ENCODE assay signal across 8 cellular contexts in genomic region chr9:71911908-71912325, GRCh38. TPM values are rescaled to one million over a fixed set of nuclear protein-coding genes. Genes with fewer than 3 reads are reported as not detected.
DNase-seq lines count a peak whose midpoint lies in the region; ATAC-seq and TF ChIP-seq lines count a peak whose summit lies in the region.

No MANE protein-coding gene starts in this region.

- peaks cover 40% of the 10 kb centered on the region for H3K4me1 Mint-ChIP-seq in progenitor cell of endocrine pancreas (ENCODE audit: low read depth)

- peaks cover 75% of the 10 kb centered on the region for H3K79me2 ChIP-seq in fibroblast of lung (ENCODE audit: control insufficient read depth, insufficient read depth, low read length)

- no peaks in the 10 kb centered on the region for H3K27me3 Mint-ChIP-seq in progenitor cell of endocrine pancreas

- ATAC-seq in HG03039 (IDR thresholded peaks at IDR 0.05; ENCODE audit: unreplicated experiment), result no peak

- peak overlapping the region; percentile 84 for H3K4me2 ChIP-seq in fibroblast of lung (ENCODE audit: extremely low read depth, insufficient read depth, low read length)

- peak overlapping the region; percentile 66 for H3K9ac ChIP-seq in fibroblast of lung (ENCODE audit: insufficient read depth, low read length)

- no peaks in the 10 kb centered on the region for H3K27me3 ChIP-seq in SJCRH30
- H3K27me3 ChIP-seq in fibroblast of lung (ENCODE audit: control insufficient read depth, insufficient read depth, low read length), result no peaks in the 10 kb centered on the region

- H3K36me3 ChIP-seq in SJCRH30 (no peaks in the 10 kb centered on the region), fibroblast of lung (ENCODE audit: control insufficient read depth, insufficient read depth, low read length) (no peaks in the 10 kb centered on the region)

- CTCF ChIA-PET in GM10248 (lab: Yijun Ruan, JAX), result interaction anchor here (0.8 to 2.8 kb wide), 6 partner anchors 9 to 93 kb away, joined by 3 to 9 read pairs (median 4); no protein-coding TSS in a partner anchor

- H2AFZ ChIP-seq in fibroblast of lung (ENCODE audit: low read length), result peak overlapping the region; percentile 44

- DNase-seq in EH (ENCODE audit: low read depth) (peak; percentile 74), SJCRH30 (no peak), fibroblast of lung (ENCODE audit: low read depth in 2 of 2) (peak; percentile 54 to 63), progenitor cell of endocrine pancreas (ENCODE audit: low spot score, unreplicated experiment) (no peak), GM10248 (ENCODE audit: extremely low spot score) (no peak), SHP77 treated with DMSO at 0.1 percent for 48 hours (lab: John Stamatoyannopoulos, UW) (no peak), DMS79 (lab: John Stamatoyannopoulos, UW) (no peak)

- H3K4me1 ChIP-seq in SJCRH30, result no peaks in the 10 kb centered on the region
- peaks cover 4% of the 10 kb centered on the region for H3K4me1 ChIP-seq in fibroblast of lung (ENCODE audit: control insufficient read depth, extremely low read depth, insufficient read depth, low read length)

- H3K4me3 ChIP-seq in SJCRH30 (peak overlapping the region; percentile 75), fibroblast of lung (replicated peaks in 1 of 4; ENCODE audit: control extremely low read depth in 1 of 4, insufficient read depth in 1 of 4, low read depth in 3 of 4, low read length in 4 of 4) (peak overlapping the region; percentile 54 to 92 (median 68))

- no peaks in the 10 kb centered on the region for H3K36me3 Mint-ChIP-seq in progenitor cell of endocrine pancreas (ENCODE audit: insufficient read depth)

- H3K9me3 Mint-ChIP-seq in progenitor cell of endocrine pancreas (ENCODE audit: low read depth), result no peaks in the 10 kb centered on the region

- H3K9me3 ChIP-seq in SJCRH30 (replicated peaks), result no peaks in the 10 kb centered on the region
- no peaks in the 10 kb centered on the region for H3K9me3 ChIP-seq in fibroblast of lung (ENCODE audit: control insufficient read depth, insufficient read depth, low read depth, low read length)

- H3K27ac ChIP-seq in SJCRH30 (peak overlapping the region; percentile 35), fibroblast of lung (ENCODE audit: insufficient read depth, low read length) (peak overlapping the region; percentile 70)

- H4K20me1 ChIP-seq in fibroblast of lung (ENCODE audit: control insufficient read depth, extremely low read depth, insufficient read depth, low read length), result no peaks in the 10 kb centered on the region

- TF ChIP-seq CTCF in fibroblast of lung (conservative IDR thresholded peaks at IDR 0.05 in 1 of 2, IDR thresholded peaks at IDR 0.05 in 1 of 2; ENCODE audit: low read depth in 1 of 2, low read length in 2 of 2) (no peak), progenitor cell of endocrine pancreas (IDR thresholded peaks at IDR 0.05; ENCODE audit: unreplicated experiment) (no peak), GM10248 (IDR thresholded peaks at IDR 0.05; ENCODE audit: control extremely low read depth, extremely low read depth, low read depth, missing control alignments) (no peak)

- H3K27ac Mint-ChIP-seq in progenitor cell of endocrine pancreas, result peak overlapping the region; percentile 100

- H3K4me3 Mint-ChIP-seq in progenitor cell of endocrine pancreas (ENCODE audit: low read depth), result peak overlapping the region; percentile 98

- POLR2A ChIA-PET in GM10248 (lab: Yijun Ruan, JAX), result interaction anchor here (1.1 to 1.5 kb wide), 5 partner anchors 13 to 453 kb away, joined by 3 to 9 read pairs (median 5); partner anchors contain the start of gene ZFAND5

RNA-seq across cellular contexts. Expression of gene C9orf85, which starts 0.5 kb away (rescaled TPM):
- total RNA-seq in SJCRH30 (2014; rRNA removed; shearing (Covaris generic)), result 26.4 and 28.3 TPM in 2 replicates
- 13.4 and 17.3 TPM in 2 replicates for total RNA-seq in fibroblast of lung
- polyA plus RNA-seq in fibroblast of lung, result 21.7 and 22.5 TPM in 2 replicates
- 10.9 and 12.8 TPM in 2 replicates for polyA plus RNA-seq in fibroblast of lung (2012)
- polyA minus RNA-seq in fibroblast of lung (ENCODE audit: low replicate concordance), result 2.5 and 7.0 TPM in 2 replicates
- total RNA-seq in progenitor cell of endocrine pancreas, result 12.3 and 16.1 TPM in 2 replicates

RNA-seq across cellular contexts. Expression of gene ABHD17B, which starts 0.9 kb away (rescaled TPM):
- 43.2 and 48.2 TPM in 2 replicates for total RNA-seq in SJCRH30 (2014; rRNA removed; shearing (Covaris generic))
- total RNA-seq in fibroblast of lung, result 17.7 and 20.6 TPM in 2 replicates
- 14.6 and 15.4 TPM in 2 replicates for polyA plus RNA-seq in fibroblast of lung
- 7.4 and 9.4 TPM in 2 replicates for polyA plus RNA-seq in fibroblast of lung (2012)
- 2.1 and 4.2 TPM in 2 replicates for polyA minus RNA-seq in fibroblast of lung (ENCODE audit: low replicate concordance)
- 38.3 TPM in 2 replicates for total RNA-seq in progenitor cell of endocrine pancreas

Comparison
In these comparisons a context has a peak if more than half of its experiments do, and no peak if none do; other contexts are left out.
1. DNase-seq: peak in EH (single experiment) and fibroblast of lung (2 of 2); none in SJCRH30 (0 of 2), progenitor cell of endocrine pancreas (single experiment), GM10248 (single experiment), SHP77 treated with DMSO at 0.1 percent for 48 hours (single experiment) and DMS79 (single experiment).